In genomic region chr6:30769088-30769852, GRCh38 we compare ENCODE assay signal across 8 cellular contexts. TPM values are rescaled to one million over a fixed set of nuclear protein-coding genes. Genes with fewer than 3 reads are reported as not detected.
DNase-seq lines count a peak whose midpoint lies in the region; ATAC-seq lines count a peak whose summit lies in the region.

No MANE protein-coding gene starts in this region.

- no peaks in the 10 kb centered on the region for H3K9me3 Mint-ChIP-seq in CD8-positive, alpha-beta memory T cell
- peaks cover 10 to 11% of the 10 kb centered on the region in 2 donors for H3K9me3 Mint-ChIP-seq in stimulated activated naive CD8-positive, alpha-beta T cell treated with anti-CD3 and anti-CD28 coated beads, Interleukin-15, amount 100 ng/mL, for 72 hours

- peaks cover 0 to 3% of the 10 kb centered on the region in 2 donors for H3K27me3 Mint-ChIP-seq in CD8-positive, alpha-beta memory T cell
- no peaks in the 10 kb centered on the region for H3K27me3 Mint-ChIP-seq in stimulated activated naive CD8-positive, alpha-beta T cell treated with anti-CD3 and anti-CD28 coated beads, Interleukin-15, amount 100 ng/mL, for 72 hours

- peak overlapping the region; percentile 46 for H2BK15ac ChIP-seq in neuronal stem cell (ENCODE audit: low read length)

- peak overlapping the region; percentile 72 for H2BK5ac ChIP-seq in neuronal stem cell (ENCODE audit: low read length)

- CTCF ChIA-PET in CD8-positive, alpha-beta memory T cell (lab: Charles Lee) = interaction anchor here (0.8 to 2.3 kb wide), 7 partner anchors 17 to 60 kb away, joined by 3 to 8 read pairs (median 4); no protein-coding TSS in a partner anchor

- no peak overlapping the region for H3K14ac ChIP-seq in neuronal stem cell (ENCODE audit: low read length)

- H3K23ac ChIP-seq in neuronal stem cell (ENCODE audit: low read depth, low read length, poor library complexity) = no peak overlapping the region

- peak overlapping the region; percentile 30 for H3K9ac ChIP-seq in neuronal stem cell (ENCODE audit: low read depth, low read length, poor library complexity)

- no peaks in the 10 kb centered on the region for H3K79me1 ChIP-seq in neuronal stem cell (ENCODE audit: low read depth, low read length)

- H2BK120ac ChIP-seq in neuronal stem cell (ENCODE audit: low read depth, low read length) = peak overlapping the region; percentile 52

- POLR2A ChIA-PET in CD8-positive, alpha-beta memory T cell (lab: Charles Lee) = interaction anchor here (0.5 to 1.8 kb wide), 3 partner anchors 25 to 47 kb away, joined by 3 to 4 read pairs (median 3); no protein-coding TSS in a partner anchor

- peak overlapping the region; percentile 13 to 92 (median 82) for H3K27ac Mint-ChIP-seq in CD8-positive, alpha-beta memory T cell
- H3K27ac Mint-ChIP-seq in stimulated activated naive CD8-positive, alpha-beta T cell treated with anti-CD3 and anti-CD28 coated beads, Interleukin-15, amount 100 ng/mL, for 72 hours = peak overlapping the region; percentile 97 to 99

- peak overlapping the region; percentile 12 for H2AK5ac ChIP-seq in neuronal stem cell (ENCODE audit: low read depth, low read length)

- no peaks in the 10 kb centered on the region for H3K27me3 ChIP-seq in CD8-positive, alpha-beta memory T cell (ENCODE audit: insufficient read depth, low read length, poor library complexity, severe bottlenecking)
- no peaks in the 10 kb centered on the region for H3K27me3 ChIP-seq in neuronal stem cell (ENCODE audit: control insufficient read depth in 3 of 3, insufficient read depth in 3 of 3, low read depth in 1 of 3, low read length in 3 of 3)

- H3K4me1 Mint-ChIP-seq in CD8-positive, alpha-beta memory T cell = peaks cover 39 to 66% (median 60%) of the 10 kb centered on the region in 3 donors
- peaks cover 93% of the 10 kb centered on the region for H3K4me1 Mint-ChIP-seq in stimulated activated naive CD8-positive, alpha-beta T cell treated with anti-CD3 and anti-CD28 coated beads, Interleukin-15, amount 100 ng/mL, for 72 hours

- H3K4me2 ChIP-seq in neuronal stem cell (ENCODE audit: insufficient read depth, low read length, poor library complexity, severe bottlenecking) = no peak overlapping the region

- no CpG with 5 or more reads among the region's 16 CpGs for WGBS in neuronal stem cell (ENCODE audit: extremely low coverage in 2 of 2, insufficient read length in 2 of 2, insufficient replicate concordance in 1 of 2), 2 donors

- no peak overlapping the region for H4K91ac ChIP-seq in neuronal stem cell (ENCODE audit: low read depth, low read length, poor library complexity)

- peak overlapping the region; percentile 94 for H3K18ac ChIP-seq in neuronal stem cell (ENCODE audit: low read length)

- H3K36me3 Mint-ChIP-seq in CD8-positive, alpha-beta memory T cell = peaks cover 0 to 3% (median 0%) of the 10 kb centered on the region in 3 donors

- peak overlapping the region; percentile 24 for H3K4me3 ChIP-seq in CD8-positive, alpha-beta memory T cell (ENCODE audit: low read length)
- peak overlapping the region in 1 of 2 donors; percentile 16 for H3K4me3 ChIP-seq in neuronal stem cell (ENCODE audit: low read length in 2 of 2)

- H2BK12ac ChIP-seq in neuronal stem cell (ENCODE audit: low read length) = no peak overlapping the region

- peak overlapping the region; percentile 95 for H2AFZ ChIP-seq in neuronal stem cell (ENCODE audit: low read length)

- H3K9me3 ChIP-seq in CD8-positive, alpha-beta memory T cell (ENCODE audit: low read length) = no peaks in the 10 kb centered on the region
- no peaks in the 10 kb centered on the region for H3K9me3 ChIP-seq in neuronal stem cell (replicated peaks in 1 of 2; ENCODE audit: control insufficient read depth in 2 of 2, insufficient read depth in 1 of 2, low read depth in 1 of 2, low read length in 2 of 2)

- peak overlapping the region; percentile 16 to 86 (median 74) for H3K4me3 Mint-ChIP-seq in CD8-positive, alpha-beta memory T cell
- peak overlapping the region; percentile 79 to 80 for H3K4me3 Mint-ChIP-seq in stimulated activated naive CD8-positive, alpha-beta T cell treated with anti-CD3 and anti-CD28 coated beads, Interleukin-15, amount 100 ng/mL, for 72 hours

- H3K36me3 ChIP-seq in CD8-positive, alpha-beta memory T cell (ENCODE audit: insufficient read depth, low read length) = no peaks in the 10 kb centered on the region
- no peaks in the 10 kb centered on the region for H3K36me3 ChIP-seq in neuronal stem cell (replicated peaks in 1 of 2; ENCODE audit: control insufficient read depth in 2 of 2, insufficient read depth in 2 of 2, low read length in 2 of 2)

- peak overlapping the region; percentile 27 for H3K27ac ChIP-seq in CD8-positive, alpha-beta memory T cell (ENCODE audit: low read depth, low read length)
- peak overlapping the region; percentile 65 for H3K27ac ChIP-seq in neuronal stem cell (replicated peaks; ENCODE audit: low read length)

- peaks cover 37% of the 10 kb centered on the region for H3K4me1 ChIP-seq in CD8-positive, alpha-beta memory T cell (ENCODE audit: insufficient read depth, low read length)
- peaks cover 15 to 29% of the 10 kb centered on the region in 2 donors for H3K4me1 ChIP-seq in neuronal stem cell (ENCODE audit: control insufficient read depth in 2 of 2, insufficient read depth in 1 of 2, low read depth in 1 of 2, low read length in 2 of 2)

- DNase-seq in CD8-positive, alpha-beta memory T cell = peak; percentile 27 to 68 (median 32)
- DNase-seq in NCI-H69 (lab: John Stamatoyannopoulos, UW) (peak; percentile 7), activated T-cell treated with anti-CD3 and anti-CD28 coated beads for 24 hours (ENCODE audit: low read depth) (peak; percentile 77), neuronal stem cell (ENCODE audit: low spot score) (no peak), middle frontal gyrus (ENCODE audit: extremely low spot score, low spot score) (no peak)
- peak; percentile 79 to 89 for DNase-seq in stimulated activated naive CD8-positive, alpha-beta T cell treated with anti-CD3 and anti-CD28 coated beads, Interleukin-15, amount 100 ng/mL, for 72 hours

- ATAC-seq in esophagus mucosa (peak; percentile 97), GM21515 (IDR thresholded peaks at IDR 0.05; ENCODE audit: unreplicated experiment) (no peak)
- peak; percentile 78 for ATAC-seq in stimulated activated naive CD8-positive, alpha-beta T cell treated with anti-CD3 and anti-CD28 coated beads, Interleukin-15, amount 100 ng/mL, for 72 hours

- no peak overlapping the region for H4K8ac ChIP-seq in neuronal stem cell (ENCODE audit: low read depth, low read length)

- no peak overlapping the region for H3K4ac ChIP-seq in neuronal stem cell (ENCODE audit: low read length)

RNA-seq across cellular contexts. Expression of gene IER3, which starts 24.9 kb away (rescaled TPM):
- total RNA-seq in CD8-positive, alpha-beta memory T cell = 100 to 1,000 TPM; 267 to 294 TPM
- polyA plus RNA-seq in CD8-positive, alpha-beta memory T cell = 0.58 TPM
- total RNA-seq in esophagus mucosa = 74.3 TPM
- 11.0 TPM for polyA plus RNA-seq in neuronal stem cell (2013, experiment 1 of 2)
- polyA plus RNA-seq in neuronal stem cell (2013, experiment 2 of 2) = 10.9 TPM

RNA-seq across cellular contexts. Expression of gene FLOT1, which starts 26.8 kb away (rescaled TPM):
- 100 to 1,000 TPM; 154 to 155 TPM for total RNA-seq in CD8-positive, alpha-beta memory T cell
- 104 TPM for polyA plus RNA-seq in CD8-positive, alpha-beta memory T cell
- total RNA-seq in esophagus mucosa = 75.0 TPM
- 107 TPM for polyA plus RNA-seq in neuronal stem cell (2013, experiment 1 of 2)
- polyA plus RNA-seq in neuronal stem cell (2013, experiment 2 of 2) = 102 TPM

RNA-seq across cellular contexts. Expression of gene TUBB, which starts 49.1 kb away (rescaled TPM):
- total RNA-seq in CD8-positive, alpha-beta memory T cell = 1,000 to 10,000 TPM; 1,610 to 1,639 TPM
- polyA plus RNA-seq in CD8-positive, alpha-beta memory T cell = 136 TPM
- 327 TPM for total RNA-seq in esophagus mucosa
- polyA plus RNA-seq in neuronal stem cell (2013, experiment 1 of 2) = 2,147 TPM
- 2,146 TPM for polyA plus RNA-seq in neuronal stem cell (2013, experiment 2 of 2)

RNA-seq across cellular contexts. Expression of gene MDC1, which starts 52.2 kb away (rescaled TPM):
- 10 to 100 TPM; 59.4 to 71.1 TPM for total RNA-seq in CD8-positive, alpha-beta memory T cell
- polyA plus RNA-seq in CD8-positive, alpha-beta memory T cell = 6.4 TPM
- 15.7 TPM for total RNA-seq in esophagus mucosa
- polyA plus RNA-seq in neuronal stem cell (2013, experiment 1 of 2) = 50.3 TPM
- 51.5 TPM for polyA plus RNA-seq in neuronal stem cell (2013, experiment 2 of 2)

Comparison
In these comparisons a context has a peak if more than half of its experiments do, and no peak if none do; other contexts are left out.
1. DNase-seq: peak in CD8-positive, alpha-beta memory T cell (5 of 5), NCI-H69 (single experiment), activated T-cell treated with anti-CD3 and anti-CD28 coated beads for 24 hours (single experiment) and stimulated activated naive CD8-positive, alpha-beta T cell treated with anti-CD3 and anti-CD28 coated beads, Interleukin-15, amount 100 ng/mL, for 72 hours (2 of 2); none in neuronal stem cell (single experiment) and middle frontal gyrus (single experiment).